13 cellular contexts compared by ENCODE assay signal in the genomic region with DNA sequence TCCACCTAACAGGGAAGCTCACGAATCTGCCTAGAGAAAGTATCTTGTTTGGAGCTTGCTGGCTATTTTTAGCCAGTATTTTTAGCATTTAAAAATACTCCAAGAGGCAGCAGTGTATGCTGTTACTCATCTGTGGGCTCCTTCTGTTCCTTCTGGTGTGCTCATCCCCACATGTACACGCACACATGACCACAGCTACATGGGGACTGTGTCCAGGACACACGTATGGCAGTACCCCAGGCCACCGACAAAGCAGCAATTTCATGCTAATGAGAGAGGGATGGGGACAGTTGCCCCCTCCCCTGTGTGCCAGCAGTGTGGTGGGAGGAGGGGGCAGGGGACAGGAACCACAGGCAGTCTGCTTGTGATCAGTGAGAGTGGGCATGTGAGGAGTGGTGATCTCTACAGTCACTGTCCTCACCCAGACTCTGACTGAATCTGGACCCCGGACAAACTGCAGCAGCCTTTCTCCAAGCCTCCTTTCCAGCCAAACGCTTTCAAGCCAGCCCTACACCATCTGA. TPM values are rescaled to one million over a fixed set of nuclear protein-coding genes. Genes with fewer than 3 reads are reported as not detected.
DNase-seq lines count a peak whose midpoint lies in the region; ATAC-seq and TF ChIP-seq lines count a peak whose summit lies in the region.
"Had no signal": no experiment of that assay in that cellular context is flagged by ENCODE, and none has a peak within 500 bp of the region (broad histone marks: within the 10 kb centered on the region; RNA-seq: fewer than 3 reads in every experiment).

No MANE protein-coding gene starts in this region.

- DNase-seq in HFFc6, result peak; percentile 38
- peak in 3 of 7 donors; percentile 16 to 56 (median 53) for DNase-seq in adrenal gland
- no peak for DNase-seq in immature natural killer cell
- DNase-seq in SJCRH30, result no peak
- no peak for DNase-seq in left lung
- DNase-seq: activated T-cell treated with anti-CD3 and anti-CD28 coated beads for 4 hours, cortex of kidney, MG63, NCI-H526 had no signal

- ATAC-seq in HG03354 (IDR thresholded peaks at IDR 0.05; ENCODE audit: poor library complexity, severe bottlenecking, unreplicated experiment), result no peak
- no peak for ATAC-seq in HG03442 (IDR thresholded peaks at IDR 0.05; ENCODE audit: unreplicated experiment)
- ATAC-seq in left lung, result no peak

- no peaks in the 10 kb centered on the region for H3K36me3 ChIP-seq in adrenal gland (replicated peaks in 1 of 2)
- no peaks in the 10 kb centered on the region for H3K36me3 ChIP-seq in skeletal muscle satellite cell (ENCODE audit: insufficient read depth, low read length)
- no peaks in the 10 kb centered on the region for H3K36me3 ChIP-seq in SJCRH30
- no peaks in the 10 kb centered on the region for H3K36me3 ChIP-seq in left lung
- H3K36me3 ChIP-seq: ovary had no signal

- H3K27ac Mint-ChIP-seq in HFFc6 (no peak overlapping the region), immature natural killer cell (no peak overlapping the region)

- 59 to 69% (median 68%) methylated on average over 6 of the region's 6 CpGs for WGBS in adrenal gland, 4 donors

- peak overlapping the region in 1 of 4 donors; percentile 72 for H3K4me3 ChIP-seq in adrenal gland
- peak overlapping the region; percentile 46 for H3K4me3 ChIP-seq in skeletal muscle satellite cell (ENCODE audit: low read length)
- no peak overlapping the region for H3K4me3 ChIP-seq in SJCRH30
- H3K4me3 ChIP-seq in left lung, result no peak overlapping the region
- H3K4me3 ChIP-seq: ovary had no signal

- TF ChIP-seq CTCF in HFFc6 (IDR thresholded peaks at IDR 0.05), result no peak
- no peak for TF ChIP-seq CTCF in adrenal gland (IDR thresholded peaks at IDR 0.05)
- TF ChIP-seq CTCF in left lung (IDR thresholded peaks at IDR 0.05), result no peak

- peak in 1 of 2 donors; percentile 37 for TF ChIP-seq POLR2A in adrenal gland (IDR thresholded peaks at IDR 0.05)

- intact Hi-C loops in adrenal gland (cut with DNase I), result no loop called here
- intact Hi-C loops in left lung (cut with DNase I), result no loop called here

- H3K9me3 Mint-ChIP-seq in HFFc6 (no peaks in the 10 kb centered on the region), immature natural killer cell (no peaks in the 10 kb centered on the region)

- H3K27me3 Mint-ChIP-seq in HFFc6 (ENCODE audit: insufficient read depth) (peaks cover 8% of the 10 kb centered on the region), immature natural killer cell (ENCODE audit: low read depth in 3 of 3) (peaks cover 15 to 31% (median 16%) of the 10 kb centered on the region in 3 donors)

- H3K36me3 Mint-ChIP-seq in HFFc6 (ENCODE audit: low read depth) (no peaks in the 10 kb centered on the region; the same call in 1 of the 2 replicates), immature natural killer cell (no peaks in the 10 kb centered on the region)

- H3K4me1 ChIP-seq in adrenal gland (replicated peaks in 1 of 2) (peaks cover 65 to 68% of the 10 kb centered on the region in 2 donors), skeletal muscle satellite cell (ENCODE audit: control insufficient read depth, insufficient read depth, low read length) (peaks cover 74% of the 10 kb centered on the region), SJCRH30 (peaks cover 57% of the 10 kb centered on the region), left lung (peaks cover 15 to 40% of the 10 kb centered on the region in 2 donors)

- H3K9me3 ChIP-seq in adrenal gland (replicated peaks in 1 of 3), result no peaks in the 10 kb centered on the region
- H3K9me3 ChIP-seq in skeletal muscle satellite cell (replicated peaks; ENCODE audit: low read length), result no peaks in the 10 kb centered on the region
- no peaks in the 10 kb centered on the region for H3K9me3 ChIP-seq in SJCRH30 (replicated peaks)
- H3K9me3 ChIP-seq in left lung, result no peaks in the 10 kb centered on the region
- H3K9me3 ChIP-seq: MG63, ovary had no signal

- H3K27ac ChIP-seq in adrenal gland, result peak overlapping the region in 3 of 5 donors; percentile 63 to 85 (median 78)
- H3K27ac ChIP-seq in SJCRH30, result no peak overlapping the region
- no peak overlapping the region for H3K27ac ChIP-seq in left lung

- H3K4me2 ChIP-seq in skeletal muscle satellite cell (ENCODE audit: low read length), result peak overlapping the region; percentile 41

- H3K4me1 Mint-ChIP-seq in HFFc6 (ENCODE audit: low read depth) (peaks cover 48% of the 10 kb centered on the region), immature natural killer cell (peaks cover 6 to 12% of the 10 kb centered on the region in 2 donors)

- H3K4me3 Mint-ChIP-seq in HFFc6 (peak overlapping the region; percentile 78), immature natural killer cell (peak overlapping the region in 3 of 5 donors; percentile 80 to 88 (median 87))

- H3K27me3 ChIP-seq in adrenal gland (no peaks in the 10 kb centered on the region), skeletal muscle satellite cell (ENCODE audit: control insufficient read depth, insufficient read depth, low read length) (no peaks in the 10 kb centered on the region), SJCRH30 (no peaks in the 10 kb centered on the region), left lung (peaks cover 5 to 35% of the 10 kb centered on the region in 2 donors)
- H3K27me3 ChIP-seq: MG63, ovary had no signal

- no peak overlapping the region for H3K9ac ChIP-seq in skeletal muscle satellite cell (ENCODE audit: low read depth, low read length)

RNA-seq across cellular contexts. Expression of gene USP2, which starts 16.4 kb away (rescaled TPM):
- total RNA-seq in HFFc6 (2021; fragmentation: NEBNext Ultra II Directional; extraction: Animal tissue kit (Norgen Biotek cat#: 25700)), result under 1 TPM; 0.32 to 0.71 (median 0.49) TPM
- total RNA-seq in adrenal gland (10 to 100 TPM in 4 of 8 donors, 1 to 10 TPM in 4; 3.9 to 28.7 (median 13.0) TPM), left lung (1 to 10 TPM; 2.6 to 3.7 TPM)
- polyA plus RNA-seq in adrenal gland (10 to 100 TPM in 1 of 3 donors, 1 to 10 TPM in 2; 4.6 to 11.8 (median 9.1) TPM), immature natural killer cell (not detected)
- total RNA-seq in skeletal muscle satellite cell (2012; rRNA removed), result 1.5 TPM in 1 of 2 replicates, not detected in the other
- total RNA-seq in SJCRH30 (2014; rRNA removed; shearing (Covaris generic)), result 2.1 and 2.4 TPM in 2 replicates

RNA-seq across cellular contexts. Expression of gene MFRP, which starts 18.6 kb away (rescaled TPM):
- not detected for total RNA-seq in HFFc6 (2021; fragmentation: NEBNext Ultra II Directional; extraction: Animal tissue kit (Norgen Biotek cat#: 25700))
- total RNA-seq in adrenal gland (under 1 TPM in 1 of 8 donors, not detected in 7; under 0.01 TPM), left lung (not detected)
- polyA plus RNA-seq in adrenal gland (not detected), immature natural killer cell (not detected)
- total RNA-seq in skeletal muscle satellite cell (2012; rRNA removed), result not detected in 2 replicates
- not detected in 2 replicates for total RNA-seq in SJCRH30 (2014; rRNA removed; shearing (Covaris generic))
- polyA plus RNA-seq: ovary had no signal

RNA-seq across cellular contexts. Expression of gene C1QTNF5, which starts 24.4 kb away (rescaled TPM):
- 10 to 100 TPM in 5 of 6 experiments, 1 to 10 TPM in 1; 8.2 to 16.1 (median 15.1) TPM for total RNA-seq in HFFc6 (2021; fragmentation: NEBNext Ultra II Directional; extraction: Animal tissue kit (Norgen Biotek cat#: 25700))
- total RNA-seq in adrenal gland (10 to 100 TPM; 10.3 to 46.9 (median 23.0) TPM), left lung (10 to 100 TPM; 20.0 to 33.3 TPM)
- polyA plus RNA-seq in adrenal gland (10 to 100 TPM in 2 of 3 donors, 1 to 10 TPM in 1; 1.8 to 25.9 (median 20.3) TPM), immature natural killer cell (not detected)
- 0.76 and 1.1 TPM in 2 replicates for total RNA-seq in skeletal muscle satellite cell (2012; rRNA removed)
- 0.85 and 2.0 TPM in 2 replicates for total RNA-seq in SJCRH30 (2014; rRNA removed; shearing (Covaris generic))

RNA-seq across cellular contexts. Expression of gene RNF26, which starts 30.8 kb away (rescaled TPM):
- total RNA-seq in HFFc6 (2021; fragmentation: NEBNext Ultra II Directional; extraction: Animal tissue kit (Norgen Biotek cat#: 25700)), result 10 to 100 TPM; 48.6 to 63.5 (median 52.7) TPM
- total RNA-seq in adrenal gland, result 10 to 100 TPM in 7 of 8 donors, 1 to 10 TPM in 1; 8.9 to 28.0 (median 20.6) TPM
- polyA plus RNA-seq in adrenal gland, result 10 to 100 TPM in 2 of 3 donors, 1 to 10 TPM in 1; 9.6 to 13.0 (median 10.7) TPM
- 10 to 100 TPM; 21.9 to 42.2 (median 33.5) TPM for polyA plus RNA-seq in immature natural killer cell
- 4.8 and 6.1 TPM in 2 replicates for total RNA-seq in skeletal muscle satellite cell (2012; rRNA removed)
- 8.3 and 10.4 TPM in 2 replicates for total RNA-seq in SJCRH30 (2014; rRNA removed; shearing (Covaris generic))
- total RNA-seq in left lung, result 10 to 100 TPM; 22.0 to 28.3 TPM

RNA-seq across cellular contexts. Expression of gene MCAM, which starts 48.2 kb away (rescaled TPM):
- 1 to 10 TPM; 1.8 to 7.7 (median 6.9) TPM for total RNA-seq in HFFc6 (2021; fragmentation: NEBNext Ultra II Directional; extraction: Animal tissue kit (Norgen Biotek cat#: 25700))
- total RNA-seq in adrenal gland (100 to 1,000 TPM in 1 of 8 donors, 10 to 100 TPM in 7; 15.3 to 143 (median 45.8) TPM), left lung (10 to 100 TPM; 59.5 to 87.5 TPM)
- polyA plus RNA-seq in adrenal gland (10 to 100 TPM; 17.2 to 48.5 (median 30.5) TPM), immature natural killer cell (not detected)
- 11.4 and 11.8 TPM in 2 replicates for total RNA-seq in skeletal muscle satellite cell (2012; rRNA removed)
- 30.2 and 31.7 TPM in 2 replicates for total RNA-seq in SJCRH30 (2014; rRNA removed; shearing (Covaris generic))

Comparison
In these comparisons a context has a peak if more than half of its experiments do, and no peak if none do; other contexts are left out.
1. H3K27ac ChIP-seq: peak in adrenal gland (3 of 5); none in SJCRH30 (single experiment) and left lung (0 of 2).